ENCODE assay signal across 8 cellular contexts in the genomic region with DNA sequence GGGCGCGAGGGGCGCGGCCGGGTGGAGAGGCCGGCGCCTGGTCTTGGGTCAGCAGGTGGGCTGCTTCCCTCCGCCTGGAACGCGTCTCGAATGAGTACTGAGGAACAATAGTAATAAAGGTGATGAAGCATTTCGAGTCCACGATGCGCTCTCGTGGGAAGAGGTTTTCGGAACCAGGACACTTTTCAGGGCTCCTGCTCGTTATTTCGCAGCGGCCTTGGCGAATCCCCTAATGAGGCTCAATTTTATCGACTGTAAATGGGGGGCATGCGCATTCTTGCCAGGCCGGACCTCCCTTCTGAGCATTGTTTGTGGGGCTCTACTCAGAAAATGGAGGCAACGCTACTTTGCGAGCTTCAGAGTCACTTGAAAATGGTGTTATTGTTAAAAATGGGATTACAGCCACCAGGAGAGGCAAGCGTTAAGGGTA. TPM values are rescaled to one million over a fixed set of nuclear protein-coding genes. Genes with fewer than 3 reads are reported as not detected.
DNase-seq lines count a peak whose midpoint lies in the region; ATAC-seq lines count a peak whose summit lies in the region.

No MANE protein-coding gene starts in this region.

- CTCF ChIA-PET in activated CD4-positive, alpha-beta memory T cell treated with anti-CD3 and anti-CD28 coated beads for 36 hours (lab: Charles Lee) = no interaction called here

- intact Hi-C loops in activated CD4-positive, alpha-beta memory T cell treated with anti-CD3 and anti-CD28 coated beads for 36 hours (cut with micrococcal nuclease) = loop anchor here (1.0 to 10.0 kb wide), 8 partner anchors 117 to 771 kb away; partner anchors contain the start of genes BTD, CAPN7, CCDC174 and HACL1

- H3K9ac ChIP-seq in iPS-18a (ENCODE audit: low read length) = peak overlapping the region; percentile 96

- peaks cover 19% of the 10 kb centered on the region for H3K36me3 Mint-ChIP-seq in activated CD4-positive, alpha-beta memory T cell treated with anti-CD3 and anti-CD28 coated beads for 36 hours

- H3K9me3 ChIP-seq in iPS-18a (ENCODE audit: control insufficient read depth, low read depth, low read length) = no peaks in the 10 kb centered on the region

- H3K27ac ChIP-seq in iPS-18a (ENCODE audit: low read length) (peak overlapping the region; percentile 98), substantia nigra (ENCODE audit: low read depth, low read length, poor library complexity, severe bottlenecking) (peak overlapping the region; percentile 93)

- peak overlapping the region; percentile 96 for H3K4me3 Mint-ChIP-seq in activated CD4-positive, alpha-beta memory T cell treated with anti-CD3 and anti-CD28 coated beads for 36 hours

- no peaks in the 10 kb centered on the region for H3K27me3 Mint-ChIP-seq in activated CD4-positive, alpha-beta memory T cell treated with anti-CD3 and anti-CD28 coated beads for 36 hours

- ATAC-seq in HG02973 (IDR thresholded peaks at IDR 0.05; ENCODE audit: unreplicated experiment) (no peak), GM19351 (IDR thresholded peaks at IDR 0.05; ENCODE audit: unreplicated experiment) (no peak)

- peaks cover 47% of the 10 kb centered on the region for H3K4me1 Mint-ChIP-seq in activated CD4-positive, alpha-beta memory T cell treated with anti-CD3 and anti-CD28 coated beads for 36 hours (ENCODE audit: low read depth)

- peak overlapping the region; percentile 96 for H3K4me3 ChIP-seq in iPS-18a (ENCODE audit: low read length)

- peaks cover 7% of the 10 kb centered on the region for H3K4me1 ChIP-seq in iPS-18a (ENCODE audit: control insufficient read depth, low read depth, low read length)

- no peaks in the 10 kb centered on the region for H3K27me3 ChIP-seq in iPS-18a (ENCODE audit: control insufficient read depth, insufficient read depth, low read length)

- H3K36me3 ChIP-seq in iPS-18a (ENCODE audit: control insufficient read depth, low read depth, low read length) = peaks cover 30% of the 10 kb centered on the region

- H3K27ac Mint-ChIP-seq in activated CD4-positive, alpha-beta memory T cell treated with anti-CD3 and anti-CD28 coated beads for 36 hours = peak overlapping the region; percentile 61

- POLR2A ChIA-PET in activated CD4-positive, alpha-beta memory T cell treated with anti-CD3 and anti-CD28 coated beads for 36 hours (lab: Charles Lee) = interaction anchor here (1.0 kb wide), 1 partner anchor 297 kb away, joined by 8 read pairs; the partner anchor contains the start of gene CCDC174

- H3K9me3 Mint-ChIP-seq in activated CD4-positive, alpha-beta memory T cell treated with anti-CD3 and anti-CD28 coated beads for 36 hours = no peaks in the 10 kb centered on the region

- peak; percentile 3 for DNase-seq in NOMO-1 treated with dmso at 0.1 percent for 144 hours (lab: John Stamatoyannopoulos, UW; ENCODE audit: unreplicated experiment)
- DNase-seq in NOMO-1 (lab: John Stamatoyannopoulos, UW; ENCODE audit: unreplicated experiment in 2 of 2) = no peak
- DNase-seq in activated CD4-positive, alpha-beta memory T cell treated with anti-CD3 and anti-CD28 coated beads for 36 hours = no peak
- no peak for DNase-seq in substantia nigra (lab: John Stamatoyannopoulos, UW)
- no peak for DNase-seq in COR-L47 (lab: John Stamatoyannopoulos, UW)

RNA-seq across cellular contexts. Expression of gene NR2C2, which starts 1.2 kb away (rescaled TPM):
- 10 to 100 TPM; 49.5 to 51.1 TPM for total RNA-seq in activated CD4-positive, alpha-beta memory T cell treated with anti-CD3 and anti-CD28 coated beads for 36 hours
